In the genomic region with DNA sequence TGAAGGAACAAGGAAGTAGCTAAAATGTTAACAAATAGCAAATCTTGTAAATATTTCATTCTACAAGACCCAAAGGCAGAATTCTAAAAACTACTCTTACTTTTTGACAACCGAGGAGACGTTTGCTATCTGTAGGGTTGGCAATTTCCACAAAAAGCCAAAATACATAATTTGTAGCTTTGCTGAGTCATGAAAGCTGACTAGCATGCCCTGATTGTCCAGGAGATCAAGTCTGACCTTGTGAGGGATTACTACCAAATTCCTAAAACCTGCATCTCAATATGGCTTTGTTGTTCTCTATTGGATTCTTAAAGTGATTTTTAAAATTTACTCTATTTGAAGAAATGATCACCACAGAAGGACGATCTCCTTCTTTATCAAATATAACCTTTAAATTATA, we compare ENCODE assay signal across 15 cellular contexts. TPM values are rescaled to one million over a fixed set of nuclear protein-coding genes. Genes with fewer than 3 reads are reported as not detected.
DNase-seq lines count a peak whose midpoint lies in the region; ATAC-seq and TF ChIP-seq lines count a peak whose summit lies in the region.
"Had no signal": no experiment of that assay in that cellular context is flagged by ENCODE, and none has a peak within 500 bp of the region (broad histone marks: within the 10 kb centered on the region; RNA-seq: fewer than 3 reads in every experiment).

No MANE protein-coding gene starts in this region.

- H3K4me2 ChIP-seq in Loucy (ENCODE audit: low read depth, low read length, poor library complexity, severe bottlenecking) (peak overlapping the region; percentile 21), osteoblast (ENCODE audit: insufficient read depth, low read length) (peak overlapping the region; percentile 1)

- H3K27ac ChIP-seq in osteoblast (ENCODE audit: low read depth, low read length): peak overlapping the region; percentile 65
- H3K27ac ChIP-seq: 22Rv1, coronary artery, SK-N-MC had no signal

- no peaks in the 10 kb centered on the region for H3K9me3 Mint-ChIP-seq in central memory CD8-positive, alpha-beta T cell
- H3K9me3 Mint-ChIP-seq in type B pancreatic cell: no peaks in the 10 kb centered on the region

- no peak for ATAC-seq in central memory CD8-positive, alpha-beta T cell (replicated peaks; ENCODE audit: extremely low read depth, poor library complexity, severe bottlenecking)
- ATAC-seq: sciatic nerve had no signal

- peaks cover 45% of the 10 kb centered on the region for H3K4me1 Mint-ChIP-seq in central memory CD8-positive, alpha-beta T cell
- no peaks in the 10 kb centered on the region for H3K4me1 Mint-ChIP-seq in type B pancreatic cell (ENCODE audit: unreplicated experiment)

- H3K27me3 Mint-ChIP-seq in central memory CD8-positive, alpha-beta T cell: no peaks in the 10 kb centered on the region
- H3K27me3 Mint-ChIP-seq in type B pancreatic cell: no peaks in the 10 kb centered on the region

- no peaks in the 10 kb centered on the region for H3K9me2 ChIP-seq in Loucy (replicated peaks; ENCODE audit: low read depth, low read length)

- no peak overlapping the region for H3K4me3 Mint-ChIP-seq in central memory CD8-positive, alpha-beta T cell
- H3K4me3 Mint-ChIP-seq in type B pancreatic cell: no peak overlapping the region

- H3K36me3 Mint-ChIP-seq in central memory CD8-positive, alpha-beta T cell (ENCODE audit: insufficient read depth): peaks cover 88% of the 10 kb centered on the region
- H3K36me3 Mint-ChIP-seq in type B pancreatic cell: peaks cover 34% of the 10 kb centered on the region

- H2AFZ ChIP-seq in Loucy (ENCODE audit: low read length) (no peak overlapping the region), osteoblast (ENCODE audit: low read length) (no peak overlapping the region)

- H3K9ac ChIP-seq in Loucy (ENCODE audit: low read depth, low read length, poor library complexity, severe bottlenecking): no peak overlapping the region

- no peaks in the 10 kb centered on the region for H3K27me3 ChIP-seq in Loucy (ENCODE audit: insufficient read depth, low read length, poor library complexity, severe bottlenecking)
- no peaks in the 10 kb centered on the region for H3K27me3 ChIP-seq in osteoblast (ENCODE audit: insufficient read depth, low read length)

- H3K4me1 ChIP-seq in Loucy (ENCODE audit: insufficient read depth, low read length, poor library complexity, severe bottlenecking) (peaks cover 7% of the 10 kb centered on the region), osteoblast (ENCODE audit: insufficient read depth, low read length) (peaks cover 15% of the 10 kb centered on the region)

- peaks cover 32% of the 10 kb centered on the region for H3K79me2 ChIP-seq in Loucy (ENCODE audit: insufficient read depth, low read length)
- H3K79me2 ChIP-seq in osteoblast (ENCODE audit: insufficient read depth, low read length): peaks cover 68% of the 10 kb centered on the region

- peak; percentile 24 for DNase-seq in NCI-H82 (lab: John Stamatoyannopoulos, UW)
- no peak for DNase-seq in NCI-H82 treated with DMSO at 0.1 percent for 48 hours (lab: John Stamatoyannopoulos, UW; ENCODE audit: unreplicated experiment)
- DNase-seq in central memory CD8-positive, alpha-beta T cell (ENCODE audit: low spot score in 2 of 2): no peak
- peak; percentile 74 for DNase-seq in osteoblast (ENCODE audit: insufficient read length, low spot score, missing footprints)
- DNase-seq in RKO (ENCODE audit: low spot score): no peak
- DNase-seq in type B pancreatic cell (ENCODE audit: extremely low spot score, unreplicated experiment): no peak
- no peak for DNase-seq in erythroblast (lab: John Stamatoyannopoulos, UW)
- DNase-seq: activated effector memory CD4-positive, alpha-beta T cell treated with anti-CD3 and anti-CD28 coated beads, Interleukin-2, amount 50 U/mL, for 16 hours; DMS153; NCI-H2107 had no signal

- no peak for TF ChIP-seq POLR2A in erythroblast (IDR thresholded peaks at IDR 0.05; ENCODE audit: low read length)

- TF ChIP-seq CTCF in Loucy (conservative IDR thresholded peaks at IDR 0.05; ENCODE audit: low read length): no peak
- TF ChIP-seq CTCF in osteoblast (IDR thresholded peaks at IDR 0.05; ENCODE audit: extremely low read depth, low read depth, low read length): no peak
- no peak for TF ChIP-seq CTCF in type B pancreatic cell (conservative IDR thresholded peaks at IDR 0.05)

- H4K20me1 ChIP-seq in Loucy (ENCODE audit: insufficient read depth, low read length, poor library complexity, severe bottlenecking) (peaks cover 34% of the 10 kb centered on the region), osteoblast (ENCODE audit: insufficient read depth, low read length) (peaks cover 21% of the 10 kb centered on the region)

- peak overlapping the region; percentile 72 for H3K27ac Mint-ChIP-seq in central memory CD8-positive, alpha-beta T cell (ENCODE audit: low read depth)
- no peak overlapping the region for H3K27ac Mint-ChIP-seq in type B pancreatic cell

- peaks cover 88% of the 10 kb centered on the region; the same call in 1 of the 2 replicates for H3K36me3 ChIP-seq in Loucy (ENCODE audit: insufficient read depth, low read length)
- peaks cover 89% of the 10 kb centered on the region for H3K36me3 ChIP-seq in osteoblast (ENCODE audit: insufficient read depth, low read length)

- H3F3A ChIP-seq in Loucy (ENCODE audit: low read depth): no peaks in the 10 kb centered on the region

- H3K4me3 ChIP-seq in Loucy (ENCODE audit: low read length, poor library complexity, severe bottlenecking): no peak overlapping the region
- no peak overlapping the region for H3K4me3 ChIP-seq in osteoblast (ENCODE audit: insufficient read depth, low read length)
- H3K4me3 ChIP-seq: coronary artery, SK-N-MC had no signal

- H3K9me3 ChIP-seq in Loucy (ENCODE audit: insufficient read depth, low read depth, low read length): no peaks in the 10 kb centered on the region
- no peaks in the 10 kb centered on the region for H3K9me3 ChIP-seq in osteoblast (ENCODE audit: low read depth, low read length)

RNA-seq across cellular contexts. Expression of a gene that starts 10.8 kb away (rescaled TPM):
- total RNA-seq in osteoblast (83.2 and 87.8 TPM in 2 replicates), type B pancreatic cell (ENCODE audit: low replicate concordance) (63.4 and 73.5 TPM in 2 replicates)

Comparison
In these comparisons a context has a peak if more than half of its experiments do, and no peak if none do; other contexts are left out.
1. DNase-seq: peak in NCI-H82 (single experiment) and osteoblast (single experiment); none in NCI-H82 treated with DMSO at 0.1 percent for 48 hours (single experiment), central memory CD8-positive, alpha-beta T cell (0 of 2), RKO (single experiment), type B pancreatic cell (single experiment) and erythroblast (0 of 2).